18 cellular contexts compared by ENCODE assay signal in the genomic region with DNA sequence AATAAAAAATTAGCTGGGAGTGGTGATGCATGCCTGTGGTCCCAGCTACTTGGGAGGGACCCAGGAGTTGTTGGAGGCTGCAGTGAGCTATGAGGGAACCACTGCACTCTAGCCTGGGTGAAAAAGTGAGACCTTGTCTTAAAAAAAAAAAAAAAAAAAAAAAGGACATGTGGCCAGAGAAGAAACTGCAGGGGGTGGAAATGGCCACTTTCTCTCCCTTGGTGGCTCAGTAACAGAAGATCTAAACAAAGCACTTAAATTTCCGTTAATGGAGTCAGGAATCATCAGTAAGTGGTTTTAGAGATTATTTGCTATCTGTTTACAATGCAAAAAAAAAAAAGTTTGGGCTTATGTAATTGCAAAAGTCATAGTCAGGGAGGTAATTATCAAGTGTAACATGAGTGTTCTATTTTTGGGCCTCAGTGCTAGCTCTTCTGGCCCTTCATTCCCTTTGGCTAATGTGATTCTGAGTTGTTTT. TPM values are rescaled to one million over a fixed set of nuclear protein-coding genes. Genes with fewer than 3 reads are reported as not detected.
DNase-seq lines count a peak whose midpoint lies in the region; ATAC-seq and TF ChIP-seq lines count a peak whose summit lies in the region.
"Had no signal": no experiment of that assay in that cellular context is flagged by ENCODE, and none has a peak within 500 bp of the region (broad histone marks: within the 10 kb centered on the region; RNA-seq: fewer than 3 reads in every experiment).

No MANE protein-coding gene starts in this region.

- no peak for ATAC-seq in GM21526 (IDR thresholded peaks at IDR 0.05; ENCODE audit: low FRiP score, unreplicated experiment)
- ATAC-seq in HG03108 (IDR thresholded peaks at IDR 0.05; ENCODE audit: unreplicated experiment) = no peak

- TF ChIP-seq CTCF in AG10803 (conservative IDR thresholded peaks at IDR 0.05; ENCODE audit: low read length) (0 out of 2 replicates have a peak, but pooled peaks have one; percentile 8), GM12865 (IDR thresholded peaks at IDR 0.05; ENCODE audit: insufficient read depth, low read depth, low read length, missing control alignments) (peak; percentile 13), epithelial cell of proximal tubule (conservative IDR thresholded peaks at IDR 0.05; ENCODE audit: low read depth, low read length) (peak; percentile 19)

- H3K4me3 ChIP-seq in AG10803 (ENCODE audit: low read length) (no peak overlapping the region), GM12865 (ENCODE audit: low read depth, low read length) (no peak overlapping the region), epithelial cell of proximal tubule (ENCODE audit: low read depth, low read length) (no peak overlapping the region)
- H3K4me3 ChIP-seq: BLaER1, lung, MG63, sigmoid colon had no signal

- DNase-seq in AG10803 (ENCODE audit: low read depth) (no peak), GM12865 (ENCODE audit: low read depth) (no peak), NCI-H2107 (lab: John Stamatoyannopoulos, UW) (peak; percentile 23), epithelial cell of proximal tubule (ENCODE audit: low read depth) (no peak), inferior parietal cortex (ENCODE audit: extremely low spot score) (no peak), anterior cingulate cortex (lab: John Stamatoyannopoulos, UW) (no peak)
- DNase-seq: activated CD4-positive, alpha-beta T cell treated with anti-CD3 and anti-CD28 coated beads, Interleukin-2, amount 10 ng/mL, durations not matched to agents 7 days and 5 days; activated T-cell treated with anti-CD3 and anti-CD28 coated beads, Interleukin-2, amount 50 U/mL, for 24 hours; DMS153; GOT3; MG63; NCI-H226; sigmoid colon; substantia nigra had no signal

RNA-seq across cellular contexts. Expression of gene OPRD1, which starts 19.3 kb away (rescaled TPM):
- total RNA-seq in epithelial cell of proximal tubule = not detected in 2 replicates
- total RNA-seq: activated CD4-positive, alpha-beta T cell treated with anti-CD3 and anti-CD28 coated beads, Interleukin-2, amount 10 ng/mL, durations not matched to agents 7 days and 5 days had no signal

RNA-seq across cellular contexts. Expression of gene YTHDF2, which starts 55.9 kb away (rescaled TPM):
- total RNA-seq in epithelial cell of proximal tubule = 49.8 and 76.0 TPM in 2 replicates
